Comparison of ENCODE assay signal across 24 cellular contexts in the genomic region with DNA sequence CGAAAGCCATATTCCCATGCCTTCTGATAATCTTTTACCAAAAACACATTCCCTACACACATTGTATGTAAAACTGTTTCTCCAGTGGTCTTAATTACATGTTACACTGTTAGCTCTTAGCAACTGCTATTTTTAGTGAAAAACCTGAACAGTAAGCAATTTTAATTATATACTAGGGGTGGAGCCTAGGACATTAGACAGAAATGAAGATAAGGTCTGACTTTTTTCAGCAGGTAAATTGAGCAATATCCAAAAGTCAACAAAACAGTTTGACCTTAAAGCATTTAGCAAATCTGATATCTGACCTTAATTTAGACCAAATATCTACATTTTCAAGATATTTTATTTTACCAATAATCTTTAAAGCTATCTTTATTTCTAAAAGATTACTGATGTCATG.
"Had no signal": no experiment of that assay in that cellular context is flagged by ENCODE, and none has a peak within 500 bp of the region (broad histone marks: within the 10 kb centered on the region; RNA-seq: fewer than 3 reads in every experiment).

No MANE protein-coding gene starts in this region.

- H3K9me3 ChIP-seq: esophagus squamous epithelium, neutrophil, pancreas, right lobe of liver, upper lobe of right lung, uterus had no signal

- H3K4me1 ChIP-seq: esophagus squamous epithelium, lower lobe of right lung, pancreas, right lobe of liver, suprapubic skin, transverse colon, upper lobe of right lung, uterus had no signal

- DNase-seq: cortex of kidney; effector memory CD8-positive, alpha-beta T cell; erythroblast; esophagus squamous epithelium; foreskin melanocyte; glutamatergic neuron; heart right ventricle; hippocampal formation; islet precursor cell; kidney glomerular epithelial cell; left colon; lower lobe of right lung; natural killer cell; pancreas; right lobe of liver; stimulated activated CD4-positive, alpha-beta T cell treated with anti-CD3 and anti-CD28 coated beads, Interleukin-4, amount 100 ng/mL, for 4 hours; transverse colon; upper lobe of right lung; uterus had no signal

- H3K36me3 ChIP-seq: esophagus squamous epithelium, heart right ventricle, lower lobe of right lung, neutrophil, pancreas, right lobe of liver, suprapubic skin, transverse colon, upper lobe of right lung, uterus had no signal

- H3K27me3 ChIP-seq: esophagus squamous epithelium, heart right ventricle, pancreas, right lobe of liver, suprapubic skin, transverse colon, upper lobe of right lung, uterus had no signal

- H3K27ac ChIP-seq: esophagus squamous epithelium, heart right ventricle, lower lobe of right lung, neutrophil, pancreas, right lobe of liver, suprapubic skin, transverse colon, upper lobe of right lung, uterus had no signal

- H3K4me3 ChIP-seq: esophagus squamous epithelium, heart right ventricle, lower lobe of right lung, pancreas, right lobe of liver, suprapubic skin, transverse colon, upper lobe of right lung, uterus had no signal

- FAIRE-seq: endometrium, pancreas had no signal

- ATAC-seq: effector memory CD8-positive, alpha-beta T cell; heart right ventricle; left colon; left ventricle myocardium superior; lower lobe of right lung; natural killer cell; pancreas; right lobe of liver; stimulated activated memory B cell treated with anti-CD40 and anti-IgM and Interleukin-4, amounts not matched to agents 10 μg/mL and 1 μg/mL and 100 μg/mL, for 72 hours; upper lobe of right lung had no signal
